In the genomic region with DNA sequence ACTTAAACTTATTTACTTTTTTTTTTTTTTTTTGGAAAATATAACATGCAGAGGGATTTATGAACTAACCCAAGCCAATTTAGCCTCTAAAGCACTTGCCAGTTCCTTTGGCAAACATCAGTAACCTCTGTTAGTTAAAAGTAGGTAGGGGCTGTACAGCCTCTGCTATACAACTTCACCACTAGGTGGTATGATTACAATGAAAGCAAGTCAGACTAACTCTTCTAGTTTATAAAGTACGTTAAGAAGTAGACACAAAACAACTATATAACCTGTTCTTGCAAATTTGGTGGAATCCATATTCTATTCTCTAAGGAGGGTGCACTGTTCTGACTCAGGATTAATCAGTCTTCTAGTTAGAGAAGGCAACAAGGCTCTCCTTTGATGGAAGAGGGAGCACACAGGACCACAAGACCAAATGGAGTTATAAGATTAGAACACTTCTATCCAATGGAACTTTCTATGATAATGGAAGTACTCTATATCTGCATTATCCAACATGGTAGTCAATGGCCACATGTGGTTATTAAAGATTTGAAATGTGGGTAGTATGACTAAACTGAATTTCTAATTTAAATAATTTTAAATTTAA, we compare ENCODE assay signal across 8 cellular contexts. TPM values are rescaled to one million over a fixed set of nuclear protein-coding genes. Genes with fewer than 3 reads are reported as not detected.
DNase-seq lines count a peak whose midpoint lies in the region; FAIRE-seq and TF ChIP-seq lines count a peak whose summit lies in the region.

No MANE protein-coding gene starts in this region.

- H3K4me1 Mint-ChIP-seq in HFFc6 (ENCODE audit: low read depth) = peaks cover 18% of the 10 kb centered on the region

- H3K9me3 Mint-ChIP-seq in HFFc6 = no peaks in the 10 kb centered on the region

- TF ChIP-seq CTCF in GM10266 (IDR thresholded peaks at IDR 0.05; ENCODE audit: control insufficient read depth, insufficient read depth, low read depth, missing control alignments) (peak; percentile 55), HFFc6 (IDR thresholded peaks at IDR 0.05) (peak; percentile 89)

- peak; percentile 82 for FAIRE-seq in A204.1 (lab: Jason Lieb, UNC)

- DNase-seq in GM10266 (ENCODE audit: extremely low spot score) = peak; percentile 39
- DNase-seq in HFFc6 = peak; percentile 57
- DNase-seq in MV-4-11 (lab: John Stamatoyannopoulos, UW) = peak; percentile 45
- DNase-seq in amniotic stem cell (lab: John Stamatoyannopoulos, UW) = peak; percentile 10
- DNase-seq in kidney glomerular epithelial cell (lab: John Stamatoyannopoulos, UW) = peak; percentile 63
- no peak for DNase-seq in HPDE6-E6E7 (ENCODE audit: extremely low spot score)
- DNase-seq in activated CD4-positive, alpha-beta T cell treated with anti-CD3 and anti-CD28 coated beads for 48 hours = no peak

- peaks cover 28% of the 10 kb centered on the region for H3K36me3 Mint-ChIP-seq in HFFc6 (ENCODE audit: low read depth)

- H3K27ac Mint-ChIP-seq in HFFc6 = no peak overlapping the region

- no peak overlapping the region for H3K4me3 Mint-ChIP-seq in HFFc6

- H3K27me3 Mint-ChIP-seq in HFFc6 (ENCODE audit: insufficient read depth) = no peaks in the 10 kb centered on the region

RNA-seq across cellular contexts. Expression of a gene that starts 12.8 kb away (rescaled TPM):
- 10 to 100 TPM; 64.7 to 74.9 (median 70.8) TPM for total RNA-seq in HFFc6 (2021; fragmentation: NEBNext Ultra II Directional; extraction: Animal tissue kit (Norgen Biotek cat#: 25700))

RNA-seq across cellular contexts. Expression of a gene that starts 13.1 kb away (rescaled TPM):
- total RNA-seq in HFFc6 (2021; fragmentation: NEBNext Ultra II Directional; extraction: Animal tissue kit (Norgen Biotek cat#: 25700)) = 10 to 100 TPM; 21.4 to 37.0 (median 27.1) TPM

RNA-seq across cellular contexts. Expression of a gene that starts 39.5 kb away (rescaled TPM):
- total RNA-seq in HFFc6 (2021; fragmentation: NEBNext Ultra II Directional; extraction: Animal tissue kit (Norgen Biotek cat#: 25700)) = not detected

Comparison
In these comparisons a context has a peak if more than half of its experiments do, and no peak if none do; other contexts are left out.
1. DNase-seq: peak in GM10266 (single experiment), HFFc6 (single experiment), MV-4-11 (single experiment), amniotic stem cell (single experiment) and kidney glomerular epithelial cell (single experiment); none in HPDE6-E6E7 (single experiment) and activated CD4-positive, alpha-beta T cell treated with anti-CD3 and anti-CD28 coated beads for 48 hours (single experiment).